1 cellular context compared by ENCODE assay signal in genomic region chr12:55845349-55845748, GRCh38.
TF ChIP-seq lines count a peak whose summit lies in the region.

No MANE protein-coding gene starts in this region.

TF ChIP-seq in GM12878, 131 proteins besides CTCF, POLR2A, EP300 and RAD21:
- no peak for TF ChIP-seq ESRRA (IDR thresholded peaks at IDR 0.05; ENCODE audit: low read length)
- TF ChIP-seq BACH1 (IDR thresholded peaks at IDR 0.05; ENCODE audit: borderline replicate concordance) = no peak
- TF ChIP-seq KAT2A (conservative IDR thresholded peaks at IDR 0.05; ENCODE audit: control insufficient read depth, low read depth, low read length) = no peak
- TF ChIP-seq, protein P1, sequence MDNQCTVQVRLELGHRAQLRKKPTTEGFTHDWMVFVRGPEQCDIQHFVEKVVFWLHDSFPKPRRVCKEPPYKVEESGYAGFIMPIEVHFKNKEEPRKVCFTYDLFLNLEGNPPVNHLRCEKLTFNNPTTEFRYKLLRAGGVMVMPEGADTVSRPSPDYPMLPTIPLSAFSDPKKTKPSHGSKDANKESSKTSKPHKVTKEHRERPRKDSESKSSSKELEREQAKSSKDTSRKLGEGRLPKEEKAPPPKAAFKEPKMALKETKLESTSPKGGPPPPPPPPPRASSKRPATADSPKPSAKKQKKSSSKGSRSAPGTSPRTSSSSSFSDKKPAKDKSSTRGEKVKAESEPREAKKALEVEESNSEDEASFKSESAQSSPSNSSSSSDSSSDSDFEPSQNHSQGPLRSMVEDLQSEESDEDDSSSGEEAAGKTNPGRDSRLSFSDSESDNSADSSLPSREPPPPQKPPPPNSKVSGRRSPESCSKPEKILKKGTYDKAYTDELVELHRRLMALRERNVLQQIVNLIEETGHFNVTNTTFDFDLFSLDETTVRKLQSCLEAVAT (IDR thresholded peaks at IDR 0.05) = no peak
- TF ChIP-seq, protein P2, sequence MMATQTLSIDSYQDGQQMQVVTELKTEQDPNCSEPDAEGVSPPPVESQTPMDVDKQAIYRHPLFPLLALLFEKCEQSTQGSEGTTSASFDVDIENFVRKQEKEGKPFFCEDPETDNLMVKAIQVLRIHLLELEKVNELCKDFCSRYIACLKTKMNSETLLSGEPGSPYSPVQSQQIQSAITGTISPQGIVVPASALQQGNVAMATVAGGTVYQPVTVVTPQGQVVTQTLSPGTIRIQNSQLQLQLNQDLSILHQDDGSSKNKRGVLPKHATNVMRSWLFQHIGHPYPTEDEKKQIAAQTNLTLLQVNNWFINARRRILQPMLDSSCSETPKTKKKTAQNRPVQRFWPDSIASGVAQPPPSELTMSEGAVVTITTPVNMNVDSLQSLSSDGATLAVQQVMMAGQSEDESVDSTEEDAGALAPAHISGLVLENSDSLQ (IDR thresholded peaks at IDR 0.05) = peak; percentile 61
- TF ChIP-seq ZNF207 (IDR thresholded peaks at IDR 0.05; ENCODE audit: borderline replicate concordance) = no peak
- TF ChIP-seq NRF1 (conservative IDR thresholded peaks at IDR 0.05; ENCODE audit: low read depth, low read length) = no peak
- no peak for TF ChIP-seq CBX5 (IDR thresholded peaks at IDR 0.05; ENCODE audit: low read depth)
